In the genomic region with DNA sequence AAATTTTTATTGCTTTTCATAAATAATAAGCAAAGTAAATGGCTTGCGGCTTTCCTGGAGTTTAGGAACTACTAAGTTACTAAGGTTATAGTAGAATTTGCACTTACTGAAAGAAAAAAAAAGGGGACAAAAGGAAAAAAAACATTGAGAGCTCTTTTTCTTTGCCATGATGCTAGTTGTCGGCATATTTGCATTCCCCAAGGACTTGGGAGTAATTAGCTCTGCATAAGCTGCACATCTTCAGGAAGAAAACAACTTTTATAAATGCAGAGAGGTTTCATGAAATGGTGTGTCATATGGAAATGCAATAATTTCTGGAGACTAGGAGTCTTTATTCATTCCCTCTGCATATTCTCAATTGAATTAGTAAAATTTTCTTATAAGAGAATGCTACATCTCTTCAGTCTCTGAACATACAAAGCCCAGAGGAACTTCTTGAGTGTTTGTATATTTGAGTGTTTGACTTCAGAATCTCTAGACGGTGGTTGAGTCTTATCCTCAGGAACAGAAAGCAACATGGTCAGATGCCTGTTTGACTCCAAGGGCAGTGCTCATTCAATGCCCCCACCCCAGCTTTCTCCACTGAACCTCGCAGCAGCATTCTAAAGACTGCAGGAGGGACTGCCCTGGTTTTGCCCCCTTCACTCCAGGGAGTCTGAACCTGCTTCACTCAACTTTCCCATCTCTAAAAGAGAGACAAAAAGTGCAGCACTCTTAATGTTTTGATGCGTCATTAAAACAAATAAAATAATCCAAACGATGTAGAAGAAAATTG, we compare ENCODE assay signal across 20 cellular contexts.
"Had no signal": no experiment of that assay in that cellular context is flagged by ENCODE, and none has a peak within 500 bp of the region (broad histone marks: within the 10 kb centered on the region; RNA-seq: fewer than 3 reads in every experiment).

No MANE protein-coding gene starts in this region.

- H3K4me3 Mint-ChIP-seq: activated naive CD8-positive, alpha-beta T cell; activated T-cell treated with anti-CD3 and anti-CD28 coated beads, Interleukin-2, amount 50 U/mL, for 4 hours; memory B cell; nephron; T-helper 2 cell treated with Interferon-gamma antibody and Interleukin-4, amounts not matched to agents 5 μg/mL and 100 μg/mL, for 36 hours had no signal

- H3K27me3 Mint-ChIP-seq: activated naive CD8-positive, alpha-beta T cell; memory B cell had no signal

- H3K27me3 ChIP-seq: dorsolateral prefrontal cortex, sigmoid colon, testis had no signal

- H3K27ac Mint-ChIP-seq: activated naive CD8-positive, alpha-beta T cell; memory B cell; nephron; T-helper 2 cell treated with Interferon-gamma antibody and Interleukin-4, amounts not matched to agents 5 μg/mL and 100 μg/mL, for 36 hours had no signal

- H3K36me3 ChIP-seq: sigmoid colon had no signal

- DNase-seq: activated CD4-positive, alpha-beta T cell treated with anti-CD3 and anti-CD28 coated beads for 1 hour; activated CD4-positive, alpha-beta T cell treated with anti-CD3 and anti-CD28 coated beads, Interleukin-2, amount 50 U/mL, for 48 hours; activated effector memory CD4-positive, alpha-beta T cell treated with anti-CD3 and anti-CD28 coated beads, Interleukin-2, amount 50 U/mL, for 16 hours; activated T-cell treated with anti-CD3 and anti-CD28 coated beads, Interleukin-2, amount 50 U/mL, for 4 hours; amygdala; dorsolateral prefrontal cortex; foreskin melanocyte; head of caudate nucleus; psoas muscle; sigmoid colon; stimulated activated CD4-positive, alpha-beta T cell treated with anti-CD3 and anti-CD28 coated beads, Interleukin-12 subunit alpha, Interleukin-12 subunit beta, amount 100 ng/mL, for 4 hours; stimulated activated CD4-positive, alpha-beta T cell treated with anti-CD3 and anti-CD28 coated beads, Interleukin-2, amount 100 ng/mL, for 48 hours; stimulated activated CD8-positive, alpha-beta memory T cell treated with anti-CD3 and anti-CD28 coated beads, Interleukin-4, amount 100 ng/mL, for 48 hours; stimulated activated naive CD8-positive, alpha-beta T cell treated with anti-CD3 and anti-CD28 coated beads, Interleukin-15, Interleukin-2, amounts not matched to agents 100 U/mL and 50 U/mL, for 24 hours; testis had no signal

- H3K27ac ChIP-seq: psoas muscle, sigmoid colon, testis had no signal

- H3K4me1 Mint-ChIP-seq: memory B cell, nephron had no signal

- H3K4me3 ChIP-seq: dorsolateral prefrontal cortex, psoas muscle, sigmoid colon, testis had no signal

- H3K9me3 Mint-ChIP-seq: memory B cell had no signal

- H3K9me3 ChIP-seq: sigmoid colon, testis had no signal

- H3K4me1 ChIP-seq: psoas muscle, sigmoid colon, testis had no signal

- ATAC-seq: activated T-cell treated with anti-CD3 and anti-CD28 coated beads, Interleukin-2, amount 50 U/mL, for 4 hours; left lobe of liver; psoas muscle; stimulated activated naive CD8-positive, alpha-beta T cell treated with anti-CD3 and anti-CD28 coated beads, Interleukin-15, Interleukin-2, amounts not matched to agents 100 U/mL and 50 U/mL, for 24 hours had no signal
